In the genomic region with DNA sequence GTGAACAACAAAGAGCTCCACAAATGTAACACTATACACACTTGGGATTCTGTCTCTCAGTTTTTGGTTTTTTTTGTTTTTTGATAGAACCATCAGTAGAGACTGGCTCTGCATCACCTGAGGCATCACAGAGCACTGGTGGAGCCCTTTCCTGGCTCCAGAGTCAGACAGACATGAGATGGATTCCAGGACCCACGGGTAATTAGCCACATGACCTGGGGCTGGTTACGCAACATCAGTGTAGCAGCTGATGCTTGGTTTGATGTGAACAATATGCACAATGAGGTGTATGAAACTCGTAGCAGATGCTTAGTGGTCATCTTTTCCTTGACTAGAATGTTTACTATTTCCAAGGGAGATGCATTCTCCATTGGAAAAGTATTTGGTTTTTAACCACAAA, we compare ENCODE assay signal across 16 cellular contexts. TPM values are rescaled to one million over a fixed set of nuclear protein-coding genes. Genes with fewer than 3 reads are reported as not detected.
A peak's percentile ranks its signal among the peaks of the same experiment; 100 is the strongest.
DNase-seq lines count a peak whose midpoint lies in the region; ATAC-seq and TF ChIP-seq lines count a peak whose summit lies in the region.
"Had no signal": no experiment of that assay in that cellular context is flagged by ENCODE, and none has a peak within 500 bp of the region (broad histone marks: within the 10 kb centered on the region; RNA-seq: fewer than 3 reads in every experiment).

No MANE protein-coding gene starts in this region.

- H3K4me3 ChIP-seq in cardiac fibroblast (replicated peaks in 1 of 2; ENCODE audit: low read depth in 2 of 2, low read length in 2 of 2), result no peak overlapping the region
- no peak overlapping the region for H3K4me3 ChIP-seq in left lung
- no peak overlapping the region for H3K4me3 ChIP-seq in body of pancreas
- H3K4me3 ChIP-seq: colonic mucosa, suprapubic skin had no signal

- H3K36me3 ChIP-seq in left lung (no peaks in the 10 kb centered on the region), body of pancreas (replicated peaks in 1 of 2; ENCODE audit: insufficient read depth in 1 of 2, low read depth in 2 of 2) (no peaks in the 10 kb centered on the region)
- H3K36me3 ChIP-seq: colonic mucosa, suprapubic skin had no signal

- no peak overlapping the region for H3K4me3 Mint-ChIP-seq in activated naive CD4-positive, alpha-beta T cell treated with anti-CD3 and anti-CD28 coated beads for 36 hours
- H3K4me3 Mint-ChIP-seq: CD4-positive, alpha-beta T cell; naive thymus-derived CD8-positive, alpha-beta T cell; T-helper 2 cell treated with Interferon-gamma antibody and Interleukin-4, amounts not matched to agents 5 μg/mL and 100 μg/mL, for 36 hours had no signal

- ATAC-seq in left lung (peak; percentile 21), body of pancreas (no peak), GM21737 (IDR thresholded peaks at IDR 0.05; ENCODE audit: unreplicated experiment) (no peak)
- ATAC-seq: naive thymus-derived CD8-positive, alpha-beta T cell had no signal

- H3K4me1 ChIP-seq in left lung (peaks cover 4 to 18% of the 10 kb centered on the region in 2 donors), body of pancreas (peaks cover 3% of the 10 kb centered on the region)
- H3K4me1 ChIP-seq: colonic mucosa had no signal

- TF ChIP-seq CTCF in cardiac fibroblast (IDR thresholded peaks at IDR 0.05; ENCODE audit: low read depth, low read length) (no peak), left lung (IDR thresholded peaks at IDR 0.05) (no peak), body of pancreas (IDR thresholded peaks at IDR 0.05) (no peak)

- CTCF ChIA-PET in activated naive CD4-positive, alpha-beta T cell treated with anti-CD3 and anti-CD28 coated beads for 36 hours (lab: Charles Lee), result interaction anchor here (1.1 to 2.3 kb wide), 7 partner anchors 8 to 219 kb away, joined by 3 to 17 read pairs (median 5); partner anchors contain the start of gene CMPK2

- peaks cover 2% of the 10 kb centered on the region for H3K4me1 Mint-ChIP-seq in activated naive CD4-positive, alpha-beta T cell treated with anti-CD3 and anti-CD28 coated beads for 36 hours (ENCODE audit: low read depth)

- H3K27me3 ChIP-seq in left lung, result no peaks in the 10 kb centered on the region
- H3K27me3 ChIP-seq in body of pancreas, result no peaks in the 10 kb centered on the region
- H3K27me3 ChIP-seq: colonic mucosa, suprapubic skin had no signal

- no peaks in the 10 kb centered on the region for H3K36me3 Mint-ChIP-seq in activated naive CD4-positive, alpha-beta T cell treated with anti-CD3 and anti-CD28 coated beads for 36 hours (ENCODE audit: low read depth)

- H3K9me3 ChIP-seq in left lung (no peaks in the 10 kb centered on the region), body of pancreas (no peaks in the 10 kb centered on the region)
- H3K9me3 ChIP-seq: colonic mucosa, suprapubic skin had no signal

- H3K9me3 Mint-ChIP-seq in activated naive CD4-positive, alpha-beta T cell treated with anti-CD3 and anti-CD28 coated beads for 36 hours, result peaks cover under 1% of the 10 kb centered on the region
- H3K9me3 Mint-ChIP-seq: CD4-positive, alpha-beta T cell had no signal

- DNase-seq in ELF-1 (ENCODE audit: low read depth, low spot score), result peak; percentile 66
- DNase-seq in M059J (ENCODE audit: low read depth), result peak; percentile 75
- peak; percentile 35 for DNase-seq in cardiac fibroblast (ENCODE audit: low read depth in 2 of 2)
- DNase-seq in left lung, result no peak
- DNase-seq in body of pancreas, result no peak
- DNase-seq in stimulated activated CD4-positive, alpha-beta T cell treated with anti-CD3 and anti-CD28 coated beads, Interleukin-15, amount 100 ng/mL, for 24 hours, result no peak
- no peak for DNase-seq in activated naive CD4-positive, alpha-beta T cell treated with anti-CD3 and anti-CD28 coated beads for 36 hours
- DNase-seq: activated CD4-positive, alpha-beta T cell treated with anti-CD3 and anti-CD28 coated beads for 48 hours; activated T-cell treated with anti-CD3 and anti-CD28 coated beads, Interleukin-2, amount 50 U/mL, for 1 hour; CD4-positive, alpha-beta T cell; colonic mucosa; naive thymus-derived CD8-positive, alpha-beta T cell; NCI-H2029 had no signal

- no peak overlapping the region for H3K27ac ChIP-seq in left lung
- H3K27ac ChIP-seq in body of pancreas, result no peak overlapping the region
- H3K27ac ChIP-seq: colonic mucosa, suprapubic skin had no signal

- WGBS in body of pancreas, 2 donors, result 35 to 49% methylated on average over 3 of the region's 3 CpGs

- no peak for TF ChIP-seq POLR2A in body of pancreas (IDR thresholded peaks at IDR 0.05)

- H3K27me3 Mint-ChIP-seq in activated naive CD4-positive, alpha-beta T cell treated with anti-CD3 and anti-CD28 coated beads for 36 hours (ENCODE audit: low read depth), result no peaks in the 10 kb centered on the region
- H3K27me3 Mint-ChIP-seq: CD4-positive, alpha-beta T cell had no signal

- no peak overlapping the region for H3K27ac Mint-ChIP-seq in activated naive CD4-positive, alpha-beta T cell treated with anti-CD3 and anti-CD28 coated beads for 36 hours
- H3K27ac Mint-ChIP-seq: CD4-positive, alpha-beta T cell; naive thymus-derived CD8-positive, alpha-beta T cell; T-helper 2 cell treated with Interferon-gamma antibody and Interleukin-4, amounts not matched to agents 5 μg/mL and 100 μg/mL, for 36 hours had no signal

- intact Hi-C loops in left lung (cut with DNase I), result no loop called here
- intact Hi-C loops in body of pancreas (cut with DNase I), result no loop called here
- intact Hi-C loops in activated naive CD4-positive, alpha-beta T cell treated with anti-CD3 and anti-CD28 coated beads for 36 hours (cut with micrococcal nuclease), result loop anchor here (5.0 kb wide), 1 partner anchor 377 kb away; no protein-coding TSS in a partner anchor

RNA-seq across cellular contexts. Expression of gene CMPK2, which starts 40.7 kb away (rescaled TPM):
- total RNA-seq in M059J (2014; rRNA removed; shearing (Covaris generic)), result 107 and 134 TPM in 2 replicates
- total RNA-seq in left lung (10 to 100 TPM in 1 of 2 donors, 1 to 10 TPM in 1; 9.3 to 20.2 TPM), body of pancreas (1 to 10 TPM; 6.7 to 6.9 TPM)
- total RNA-seq in activated naive CD4-positive, alpha-beta T cell treated with anti-CD3 and anti-CD28 coated beads for 36 hours, result 1 to 10 TPM; 7.2 to 7.7 TPM

RNA-seq across cellular contexts. Expression of gene RSAD2, which starts 52.6 kb away (rescaled TPM):
- 117 and 157 TPM in 2 replicates for total RNA-seq in M059J (2014; rRNA removed; shearing (Covaris generic))
- total RNA-seq in left lung (10 to 100 TPM; 12.5 to 23.1 TPM), body of pancreas (1 to 10 TPM in 1 of 2 donors, under 1 TPM in 1; under 0.01 to 1.0 TPM)
- total RNA-seq in activated naive CD4-positive, alpha-beta T cell treated with anti-CD3 and anti-CD28 coated beads for 36 hours, result 1 to 10 TPM; 9.1 to 9.9 TPM

Comparison
In these comparisons a context has a peak if more than half of its experiments do, and no peak if none do; other contexts are left out.
1. DNase-seq: peak in ELF-1 (single experiment), M059J (single experiment) and cardiac fibroblast (2 of 2); none in left lung (0 of 2), body of pancreas (0 of 4), stimulated activated CD4-positive, alpha-beta T cell treated with anti-CD3 and anti-CD28 coated beads, Interleukin-15, amount 100 ng/mL, for 24 hours (single experiment) and activated naive CD4-positive, alpha-beta T cell treated with anti-CD3 and anti-CD28 coated beads for 36 hours (single experiment).
2. RNA of gene RSAD2, which starts 52.6 kb away (total RNA-seq): 117 to 157 TPM in M059J, 12.5 to 23.1 TPM in left lung and 9.1 to 9.9 TPM in activated naive CD4-positive, alpha-beta T cell treated with anti-CD3 and anti-CD28 coated beads for 36 hours; under 0.01 to 1.0 TPM in body of pancreas; every median in the first group is over 4 times any median in the second.